Comparison of ENCODE assay signal across 19 cellular contexts in the genomic region with DNA sequence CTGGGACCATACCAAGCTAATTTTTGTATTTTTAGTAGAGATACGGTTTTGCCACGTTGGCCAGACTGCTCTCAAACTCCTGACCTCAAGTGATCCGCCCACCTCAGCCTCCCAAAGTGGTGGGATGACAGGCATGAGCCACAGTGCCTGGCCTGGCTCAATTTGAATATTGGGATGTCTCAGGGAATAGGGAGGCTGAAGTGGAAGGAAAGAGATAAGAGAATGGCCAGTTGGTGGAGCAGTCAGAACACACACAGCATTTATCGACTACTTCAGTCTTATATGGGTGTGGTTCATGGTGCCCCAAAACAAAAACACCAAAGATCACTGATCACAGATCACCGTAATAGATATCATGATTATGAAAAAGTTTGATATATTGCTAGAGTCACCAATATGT.
A peak's percentile ranks its signal among the peaks of the same experiment; 100 is the strongest.
DNase-seq lines count a peak whose midpoint lies in the region; ATAC-seq, FAIRE-seq and TF ChIP-seq lines count a peak whose summit lies in the region.
"Had no signal": no experiment of that assay in that cellular context is flagged by ENCODE, and none has a peak within 500 bp of the region (broad histone marks: within the 10 kb centered on the region; RNA-seq: fewer than 3 reads in every experiment).

No MANE protein-coding gene starts in this region.

- H3K27me3 ChIP-seq in mammary epithelial cell (ENCODE audit: insufficient read depth, low read length) (no peaks in the 10 kb centered on the region), SJSA1 (replicated peaks) (no peaks in the 10 kb centered on the region)
- H3K27me3 ChIP-seq: spleen, transverse colon had no signal

- dilution Hi-C loops in mammary epithelial cell (cut with HindIII; ENCODE audit: low sequenced_read_pairs): no loop called here

- no peaks in the 10 kb centered on the region for H4K20me1 ChIP-seq in mammary epithelial cell (ENCODE audit: insufficient read depth, low read length)

- H3K4me1 ChIP-seq in mammary epithelial cell (ENCODE audit: insufficient read depth, low read length) (no peaks in the 10 kb centered on the region), SJSA1 (replicated peaks) (peaks cover 44% of the 10 kb centered on the region)
- H3K4me1 ChIP-seq: spleen, transverse colon had no signal

- ATAC-seq in HG03108 (IDR thresholded peaks at IDR 0.05; ENCODE audit: unreplicated experiment) (no peak), HG03469 (IDR thresholded peaks at IDR 0.05; ENCODE audit: unreplicated experiment) (no peak)
- ATAC-seq: stimulated activated memory B cell treated with anti-CD40 and anti-IgM and Interleukin-4, amounts not matched to agents 10 μg/mL and 1 μg/mL and 100 μg/mL, for 72 hours had no signal

- H3K4me3 ChIP-seq in mammary epithelial cell (replicated peaks in 1 of 3; ENCODE audit: insufficient read depth in 1 of 3, low read depth in 2 of 3, low read length in 3 of 3) (no peak overlapping the region), SJSA1 (no peak overlapping the region)
- H3K4me3 ChIP-seq: spleen, transverse colon had no signal

- H3K27me3 Mint-ChIP-seq in MCF 10A (ENCODE audit: insufficient read depth, unreplicated experiment): no peaks in the 10 kb centered on the region

- POLR2A ChIA-PET in MCF 10A (lab: Yijun Ruan, JAX): interaction anchor here (0.7 to 1.4 kb wide), 2 partner anchors 13 to 219 kb away, joined by 3 to 6 read pairs; no protein-coding TSS in a partner anchor

- H3K27ac ChIP-seq in mammary epithelial cell (ENCODE audit: insufficient read depth, low read depth, low read length) (no peak overlapping the region), SJSA1 (peak overlapping the region; percentile 16)
- H3K27ac ChIP-seq: spleen, transverse colon had no signal

- in situ Hi-C loops in mammary epithelial cell (cut with MboI; ENCODE audit: low sequenced_read_pairs in 2 of 2): loop anchor here in 1 of 2 donors (25.0 kb wide), 1 partner anchor 344 kb away; no protein-coding TSS in a partner anchor

- no peaks in the 10 kb centered on the region for H3K36me3 ChIP-seq in mammary epithelial cell (ENCODE audit: insufficient read depth, low read length)
- H3K36me3 ChIP-seq in SJSA1: no peaks in the 10 kb centered on the region
- H3K36me3 ChIP-seq: spleen, transverse colon had no signal

- DNase-seq in MCF 10A (ENCODE audit: unreplicated experiment) (peak; percentile 16), mammary epithelial cell (no peak), SJSA1 (ENCODE audit: low read depth in 1 of 2, low spot score in 2 of 2) (peak; percentile 22 to 33), iPS-NIHi11 (ENCODE audit: low spot score) (peak; percentile 21), RPMI8226 (no peak), frontal cortex (ENCODE audit: low spot score in 2 of 2) (no peak)
- DNase-seq: activated CD4-positive, CD25-positive, alpha-beta regulatory T cell; activated CD8-positive, alpha-beta memory T cell treated with anti-CD3 and anti-CD28 coated beads for 24 hours; amygdala; NCI-H2029; NCI-H748 treated with DMSO at 0.1 percent for 48 hours; posterior cingulate gyrus; spleen; transverse colon had no signal

- H3K36me3 Mint-ChIP-seq in MCF 10A (ENCODE audit: insufficient read depth, unreplicated experiment): no peaks in the 10 kb centered on the region
- H3K36me3 Mint-ChIP-seq: stimulated activated memory B cell treated with anti-CD40 and anti-IgM and Interleukin-4, amounts not matched to agents 10 μg/mL and 1 μg/mL and 100 μg/mL, for 72 hours had no signal

- H2AFZ ChIP-seq in mammary epithelial cell (ENCODE audit: low read depth, low read length): no peak overlapping the region

- no peak for FAIRE-seq in frontal cortex (lab: Jason Lieb, UNC)

- H3K27ac Mint-ChIP-seq in MCF 10A (ENCODE audit: low read depth, unreplicated experiment): peak overlapping the region; percentile 93
- H3K27ac Mint-ChIP-seq: activated T-helper 2 cell treated with anti-CD3 and anti-CD28 coated beads, Interferon-gamma antibody, Interleukin-2, Interleukin-4, amounts not matched to agents 10 μg/mL and 5 μg/mL and 100 μg/mL, durations not matched to agents 14 hours and 24 hours and 36 hours; stimulated activated memory B cell treated with anti-CD40 and anti-IgM and Interleukin-4, amounts not matched to agents 10 μg/mL and 1 μg/mL and 100 μg/mL, for 72 hours; T-helper 1 cell treated with Interleukin-12 subunit alpha and Interleukin-12 subunit beta and Interleukin-4 antibody, amounts not matched to agents 30 μg/mL and 1 μg/mL, for 36 hours had no signal

- no peak for TF ChIP-seq CTCF in MCF 10A (IDR thresholded peaks at IDR 0.05; ENCODE audit: unreplicated experiment)
- TF ChIP-seq CTCF in mammary epithelial cell (conservative IDR thresholded peaks at IDR 0.05 in 1 of 2, IDR thresholded peaks at IDR 0.05 in 1 of 2; ENCODE audit: extremely low read depth in 1 of 2, insufficient read depth in 1 of 2, low read depth in 1 of 2, low read length in 2 of 2): no peak

- H3K9me3 ChIP-seq in mammary epithelial cell (replicated peaks; ENCODE audit: insufficient read depth, low read length): no peaks in the 10 kb centered on the region
- no peaks in the 10 kb centered on the region for H3K9me3 ChIP-seq in SJSA1 (replicated peaks)
- H3K9me3 ChIP-seq: spleen, transverse colon had no signal

- CTCF ChIA-PET in MCF 10A (lab: Yijun Ruan, JAX) (interaction anchor here (0.6 to 4.7 kb wide), 10 partner anchors 11 to 1480 kb away, joined by 3 to 20 read pairs (median 4); no protein-coding TSS in a partner anchor), mammary epithelial cell (lab: Charles Lee; ENCODE audit: low non-redundant PET) (no interaction called here)

- 94% methylated on average over 3 of the region's 5 CpGs for WGBS in mammary epithelial cell (ENCODE audit: low coverage, missing lambda C conversion rate)

- no peaks in the 10 kb centered on the region for H3K79me2 ChIP-seq in mammary epithelial cell (ENCODE audit: insufficient read depth, low read length)

- no peak overlapping the region for H3K9ac ChIP-seq in mammary epithelial cell (ENCODE audit: insufficient read depth, low read length)

- BruUV-seq in MCF 10A (replicated peaks; lab: Mats Ljungman, UMichigan) (no TSS peak), mammary epithelial cell (replicated peaks; lab: Mats Ljungman, UMichigan) (no TSS peak)

- no peaks in the 10 kb centered on the region for H3K4me1 Mint-ChIP-seq in MCF 10A (ENCODE audit: insufficient read depth, unreplicated experiment)
- H3K4me1 Mint-ChIP-seq: stimulated activated memory B cell treated with anti-CD40 and anti-IgM and Interleukin-4, amounts not matched to agents 10 μg/mL and 1 μg/mL and 100 μg/mL, for 72 hours had no signal

- intact Hi-C loops in MCF 10A (cut with micrococcal nuclease): loop anchor here (1.0 to 5.0 kb wide), 3 partner anchors 149 to 609 kb away; partner anchors contain the start of gene CCDC50
- intact Hi-C loops in mammary epithelial cell (cut with micrococcal nuclease): no loop called here

- H3K4me3 Mint-ChIP-seq in MCF 10A (ENCODE audit: unreplicated experiment): peak overlapping the region; percentile 65
- H3K4me3 Mint-ChIP-seq: stimulated activated memory B cell treated with anti-CD40 and anti-IgM and Interleukin-4, amounts not matched to agents 10 μg/mL and 1 μg/mL and 100 μg/mL, for 72 hours; T-helper 1 cell treated with Interleukin-12 subunit alpha and Interleukin-12 subunit beta and Interleukin-4 antibody, amounts not matched to agents 30 μg/mL and 1 μg/mL, for 36 hours had no signal

- no peak overlapping the region for H3K4me2 ChIP-seq in mammary epithelial cell (ENCODE audit: insufficient read depth, low read depth, low read length)

- H3K9me3 Mint-ChIP-seq in MCF 10A (ENCODE audit: unreplicated experiment): no peaks in the 10 kb centered on the region
- H3K9me3 Mint-ChIP-seq: activated T-helper 2 cell treated with anti-CD3 and anti-CD28 coated beads, Interferon-gamma antibody, Interleukin-2, Interleukin-4, amounts not matched to agents 10 μg/mL and 5 μg/mL and 100 μg/mL, durations not matched to agents 14 hours and 24 hours and 36 hours; stimulated activated memory B cell treated with anti-CD40 and anti-IgM and Interleukin-4, amounts not matched to agents 10 μg/mL and 1 μg/mL and 100 μg/mL, for 72 hours; T-helper 1 cell treated with Interleukin-12 subunit alpha and Interleukin-12 subunit beta and Interleukin-4 antibody, amounts not matched to agents 30 μg/mL and 1 μg/mL, for 36 hours had no signal

Comparison
In these comparisons a context has a peak if more than half of its experiments do, and no peak if none do; other contexts are left out.
1. DNase-seq: peak in MCF 10A (single experiment), SJSA1 (2 of 2) and iPS-NIHi11 (single experiment); none in mammary epithelial cell (single experiment), RPMI8226 (single experiment) and frontal cortex (0 of 2).